In genomic region chr19:18282788-18283141, GRCh38 we compare ENCODE assay signal across 1 cellular context.
TF ChIP-seq lines count a peak whose summit lies in the region.

No MANE protein-coding gene starts in this region.

TF ChIP-seq in K562, 482 proteins besides CTCF, POLR2A, EP300 and RAD21 (continued from another document and continues in another):
- peak; percentile 35; the same call in 1 of the 2 replicates for TF ChIP-seq PKNOX1 (IDR thresholded peaks at IDR 0.05)
- no peak for TF ChIP-seq ZC3H11A (IDR thresholded peaks at IDR 0.05; ENCODE audit: low read depth, low read length)
- no peak for TF ChIP-seq NUFIP1 (IDR thresholded peaks at IDR 0.05; ENCODE audit: partially characterized antibody)
- 0 out of 2 replicates have a peak, but pooled peaks have one; percentile 24 for TF ChIP-seq FOXM1 (IDR thresholded peaks at IDR 0.05; ENCODE audit: low read depth)
- no peak for TF ChIP-seq FOXM1 (CRISPR knock-in tag; IDR thresholded peaks at IDR 0.05; ENCODE audit: low read depth)
- TF ChIP-seq MAZ (CRISPR knock-in tag; conservative IDR thresholded peaks at IDR 0.05 in 1 of 2, IDR thresholded peaks at IDR 0.05 in 1 of 2): 0 out of 4 replicates have a peak, but pooled peaks of 1 of the 2 experiments have one; percentile 16
- no peak for TF ChIP-seq NR4A1 (CRISPR knock-in tag; IDR thresholded peaks at IDR 0.05)
- TF ChIP-seq NR4A1 (tag; IDR thresholded peaks at IDR 0.05): no peak
- TF ChIP-seq SMARCE1 (IDR thresholded peaks at IDR 0.05): no peak
- no peak for TF ChIP-seq ZNF146 (CRISPR knock-in tag; IDR thresholded peaks at IDR 0.05; ENCODE audit: unreplicated experiment)
- no peak for TF ChIP-seq FIP1L1 (IDR thresholded peaks at IDR 0.05; ENCODE audit: low read depth, low read length, poor library complexity, severe bottlenecking)
- no peak for TF ChIP-seq ZC3H4 (CRISPR knock-in tag; IDR thresholded peaks at IDR 0.05; ENCODE audit: borderline replicate concordance)
- no peak for TF ChIP-seq WHSC1 (IDR thresholded peaks at IDR 0.05; ENCODE audit: low read length)
- TF ChIP-seq SIN3B (IDR thresholded peaks at IDR 0.05; ENCODE audit: low read depth): no peak
- TF ChIP-seq ETS2 (tag; IDR thresholded peaks at IDR 0.05; ENCODE audit: borderline replicate concordance, poor library complexity, severe bottlenecking): no peak
- no peak for TF ChIP-seq NFE2L1 (tag; IDR thresholded peaks at IDR 0.05; ENCODE audit: borderline replicate concordance, low read depth)
- no peak for TF ChIP-seq PCBP1 (IDR thresholded peaks at IDR 0.05; ENCODE audit: low read depth, low read length, poor library complexity, severe bottlenecking)
- no peak for TF ChIP-seq ZNF57 (CRISPR knock-in tag; IDR thresholded peaks at IDR 0.05)
- no peak for TF ChIP-seq RBBP5 (IDR thresholded peaks at IDR 0.05; ENCODE audit: borderline replicate concordance, insufficient read depth, low read length, poor library complexity, severe bottlenecking)
- TF ChIP-seq RNF219 (CRISPR knock-in tag; IDR thresholded peaks at IDR 0.05): no peak
- TF ChIP-seq ARID4B (CRISPR knock-in tag; IDR thresholded peaks at IDR 0.05): no peak
- no peak for TF ChIP-seq ZNF551 (CRISPR knock-in tag; IDR thresholded peaks at IDR 0.05)
- TF ChIP-seq ELK3 (CRISPR knock-in tag; IDR thresholded peaks at IDR 0.05): no peak
- TF ChIP-seq TEAD1 (CRISPR knock-in tag; IDR thresholded peaks at IDR 0.05): no peak
- TF ChIP-seq ZNF224 (CRISPR knock-in tag; IDR thresholded peaks at IDR 0.05): no peak
- TF ChIP-seq SMAD4 (CRISPR knock-in tag; conservative IDR thresholded peaks at IDR 0.05): peak; percentile 51; the same call in 1 of the 2 replicates
- TF ChIP-seq KDM4B (IDR thresholded peaks at IDR 0.05; ENCODE audit: borderline replicate concordance in 2 of 2, low read depth in 1 of 2): no peak
- TF ChIP-seq MAFK (IDR thresholded peaks at IDR 0.05; ENCODE audit: low read length): no peak
- TF ChIP-seq PCBP2 (IDR thresholded peaks at IDR 0.05; ENCODE audit: low read depth, low read length, poor library complexity, severe bottlenecking): no peak
- no peak for TF ChIP-seq ZNF518B (CRISPR knock-in tag; IDR thresholded peaks at IDR 0.05)
- no peak for TF ChIP-seq MCM2 (IDR thresholded peaks at IDR 0.05; ENCODE audit: low read depth)
- TF ChIP-seq ZNF407 (IDR thresholded peaks at IDR 0.05; ENCODE audit: low read depth): no peak
- TF ChIP-seq PTRF (tag; IDR thresholded peaks at IDR 0.05): no peak
- TF ChIP-seq BRCA1 (IDR thresholded peaks at IDR 0.05): no peak
- no peak for TF ChIP-seq BRCA1 (CRISPR knock-in tag; IDR thresholded peaks at IDR 0.05)
- no peak for TF ChIP-seq COPS2 (conservative IDR thresholded peaks at IDR 0.05)
- peak; percentile 53; the same call in 1 of the 2 replicates for TF ChIP-seq ETV1 (tag; conservative IDR thresholded peaks at IDR 0.05; ENCODE audit: low read depth)
- TF ChIP-seq HMG20A (CRISPR knock-in tag; conservative IDR thresholded peaks at IDR 0.05): no peak
- TF ChIP-seq U2AF1 (optimal IDR thresholded peaks at IDR 0.05; ENCODE audit: low read depth, low read length): no peak
- no peak for TF ChIP-seq SRSF3 (IDR thresholded peaks at IDR 0.05; ENCODE audit: insufficient read depth, low read length)
- TF ChIP-seq YY1 (IDR thresholded peaks at IDR 0.05; ENCODE audit: borderline replicate concordance in 1 of 3, control insufficient read depth in 1 of 3, extremely low read depth in 1 of 3, insufficient read depth in 3 of 3, insufficient read length in 1 of 3, insufficient replicate concordance in 2 of 3, low read depth in 1 of 3, low read length in 2 of 3): peak in 1 of 3 experiments; percentile 6
- no peak for TF ChIP-seq TOE1 (IDR thresholded peaks at IDR 0.05; ENCODE audit: borderline replicate concordance)
- TF ChIP-seq TOE1 (CRISPR knock-in tag; IDR thresholded peaks at IDR 0.05; ENCODE audit: borderline replicate concordance, low read depth): no peak
- peak; percentile 44; the same call in 1 of the 2 replicates for TF ChIP-seq NBN (IDR thresholded peaks at IDR 0.05; ENCODE audit: low read depth)
- TF ChIP-seq TEAD2 (tag; IDR thresholded peaks at IDR 0.05): no peak
